ENCODE assay signal across 8 cellular contexts in genomic region chrX:27186671-27187070, GRCh38.
DNase-seq lines count a peak whose midpoint lies in the region; ATAC-seq and TF ChIP-seq lines count a peak whose summit lies in the region.

No MANE protein-coding gene starts in this region.

- H3K27ac ChIP-seq in left lung: no peak overlapping the region

- TF ChIP-seq CTCF in astrocyte of the cerebellum (IDR thresholded peaks at IDR 0.05; ENCODE audit: low read depth, low read length, missing control alignments) (peak; percentile 65), left lung (IDR thresholded peaks at IDR 0.05) (peak; percentile 52 to 73)

- H3K9me3 ChIP-seq in HAP-1: no peaks in the 10 kb centered on the region
- no peaks in the 10 kb centered on the region for H3K9me3 ChIP-seq in left lung

- intact Hi-C loops in left lung (cut with DNase I): no loop called here

- H3K4me1 ChIP-seq in HAP-1 (no peaks in the 10 kb centered on the region), left lung (no peaks in the 10 kb centered on the region)

- no peaks in the 10 kb centered on the region for H3K36me3 ChIP-seq in HAP-1 (replicated peaks)
- H3K36me3 ChIP-seq in left lung: no peaks in the 10 kb centered on the region

- H3K27me3 ChIP-seq in HAP-1 (ENCODE audit: low read depth) (peaks cover 2% of the 10 kb centered on the region; the same call in 1 of the 2 replicates), left lung (no peaks in the 10 kb centered on the region)

- in situ Hi-C loops in HAP-1 (cut with MboI; ENCODE audit: low sequenced_read_pairs) (no loop called here), astrocyte of the cerebellum (cut with HindIII; ENCODE audit: low sequenced_read_pairs) (no loop called here)

- peak; percentile 0 for DNase-seq in activated T-cell treated with anti-CD3 and anti-CD28 coated beads for 1 hour (ENCODE audit: low read depth)
- no peak for DNase-seq in activated T-cell treated with anti-CD3 and anti-CD28 coated beads, Interleukin-2, amount 50 U/mL, for 1 hour
- peak; percentile 51 to 52 for DNase-seq in HAP-1 (ENCODE audit: low spot score in 2 of 2)
- peak; percentile 31 to 65 for DNase-seq in NCI-H526 (lab: John Stamatoyannopoulos, UW)
- DNase-seq in astrocyte of the cerebellum (ENCODE audit: low read depth): no peak
- DNase-seq in left lung: no peak

- ATAC-seq in left lung (peak; percentile 54), HG02981 (IDR thresholded peaks at IDR 0.05; ENCODE audit: unreplicated experiment) (no peak), GM18498 (IDR thresholded peaks at IDR 0.05; ENCODE audit: unreplicated experiment) (no peak)

- H3K4me3 ChIP-seq in HAP-1 (no peak overlapping the region), astrocyte of the cerebellum (ENCODE audit: low read depth, low read length) (no peak overlapping the region), left lung (no peak overlapping the region)

Comparison
In these comparisons a context has a peak if more than half of its experiments do, and no peak if none do; other contexts are left out.
1. DNase-seq: peak in activated T-cell treated with anti-CD3 and anti-CD28 coated beads for 1 hour (single experiment), HAP-1 (2 of 2) and NCI-H526 (2 of 2); none in activated T-cell treated with anti-CD3 and anti-CD28 coated beads, Interleukin-2, amount 50 U/mL, for 1 hour (single experiment), astrocyte of the cerebellum (single experiment) and left lung (0 of 2).